In genomic region chr9:35675204-35675603, GRCh38 we compare ENCODE assay signal across 11 cellular contexts. TPM values are rescaled to one million over a fixed set of nuclear protein-coding genes. Genes with fewer than 3 reads are reported as not detected.
A peak's percentile ranks its signal among the peaks of the same experiment; 100 is the strongest.
DNase-seq lines count a peak whose midpoint lies in the region; ATAC-seq and TF ChIP-seq lines count a peak whose summit lies in the region.
"Had no signal": no experiment of that assay in that cellular context is flagged by ENCODE, and none has a peak within 500 bp of the region (broad histone marks: within the 10 kb centered on the region; RNA-seq: fewer than 3 reads in every experiment).

No MANE protein-coding gene starts in this region.

- peaks cover 6% of the 10 kb centered on the region for H3K4me1 Mint-ChIP-seq in activated T-cell treated with anti-CD3 and anti-CD28 coated beads, Interleukin-2, amount 50 U/mL, for 72 hours (ENCODE audit: low read depth)

- H3K4me1 ChIP-seq in ectodermal cell (ENCODE audit: control insufficient read depth, insufficient read depth, low read length) (peaks cover 5% of the 10 kb centered on the region), mucosa of rectum (ENCODE audit: control insufficient read depth in 2 of 2, insufficient read depth in 2 of 2, low read length in 2 of 2) (peaks cover 4 to 6% of the 10 kb centered on the region in 2 donors), tibial artery (peaks cover 0 to 45% (median 22%) of the 10 kb centered on the region in 4 donors)

- H3K9ac ChIP-seq in mucosa of rectum (ENCODE audit: low read depth in 1 of 2, low read length in 2 of 2) = peak overlapping the region in 1 of 2 donors; percentile 45

- H3K27ac Mint-ChIP-seq in activated T-cell treated with anti-CD3 and anti-CD28 coated beads, Interleukin-2, amount 50 U/mL, for 72 hours = no peak overlapping the region

- H3K36me3 Mint-ChIP-seq in activated T-cell treated with anti-CD3 and anti-CD28 coated beads, Interleukin-2, amount 50 U/mL, for 72 hours (ENCODE audit: insufficient read depth in 2 of 2) = peaks cover 0 to 1% of the 10 kb centered on the region in 2 donors

- H3K9me3 Mint-ChIP-seq in activated T-cell treated with anti-CD3 and anti-CD28 coated beads, Interleukin-2, amount 50 U/mL, for 72 hours = no peaks in the 10 kb centered on the region

- intact Hi-C loops in tibial artery (cut with DNase I; ENCODE audit: low total_unique reads) = no loop called here

- TF ChIP-seq CTCF in tibial artery (IDR thresholded peaks at IDR 0.05) = no peak

- H3K9me3 ChIP-seq in ectodermal cell (ENCODE audit: control insufficient read depth, low read length) = no peaks in the 10 kb centered on the region
- H3K9me3 ChIP-seq in mucosa of rectum (ENCODE audit: control insufficient read depth in 2 of 2, low read length in 2 of 2) = no peaks in the 10 kb centered on the region
- H3K9me3 ChIP-seq in tibial artery = no peaks in the 10 kb centered on the region
- H3K9me3 ChIP-seq: body of pancreas had no signal

- ATAC-seq in activated T-cell treated with anti-CD3 and anti-CD28 coated beads, Interleukin-2, amount 50 U/mL, for 72 hours (replicated peaks in 1 of 2) = no peak
- no peak for ATAC-seq in GM21528 (IDR thresholded peaks at IDR 0.05; ENCODE audit: low FRiP score, unreplicated experiment)

- no peak for DNase-seq in activated T-cell treated with anti-CD3 and anti-CD28 coated beads, Interleukin-2, amount 50 U/mL, for 72 hours
- no peak for DNase-seq in activated T-cell treated with anti-CD3 and anti-CD28 coated beads, Interleukin-2, amount 50 U/mL, for 48 hours
- no peak for DNase-seq in tibial artery
- DNase-seq in HPDE6-E6E7 (ENCODE audit: extremely low spot score) = no peak
- no peak for DNase-seq in kidney tubule cell (ENCODE audit: low spot score)
- DNase-seq: NCI-H1092 treated with DMSO at 0.1 percent for 48 hours had no signal

- H3K4me3 Mint-ChIP-seq in activated T-cell treated with anti-CD3 and anti-CD28 coated beads, Interleukin-2, amount 50 U/mL, for 72 hours = peak overlapping the region; percentile 61 to 76

- peak overlapping the region; percentile 44 for H3K4me3 ChIP-seq in ectodermal cell (ENCODE audit: insufficient read depth, low read depth, low read length)
- H3K4me3 ChIP-seq in mucosa of rectum (ENCODE audit: low read length in 2 of 2) = peak overlapping the region; percentile 60 to 62
- H3K4me3 ChIP-seq in tibial artery = peak overlapping the region; percentile 41 to 54

- no peak overlapping the region for H3K27ac ChIP-seq in ectodermal cell (ENCODE audit: insufficient read depth, low read depth, low read length, poor library complexity, severe bottlenecking)
- H3K27ac ChIP-seq in mucosa of rectum (ENCODE audit: low read depth in 2 of 2, low read length in 2 of 2) = peak overlapping the region in 1 of 2 donors; percentile 16
- H3K27ac ChIP-seq in tibial artery = peak overlapping the region; percentile 35 to 37
- H3K27ac ChIP-seq: body of pancreas had no signal

- no peaks in the 10 kb centered on the region for H3K36me3 ChIP-seq in ectodermal cell (ENCODE audit: control insufficient read depth, insufficient read depth, low read length)
- no peaks in the 10 kb centered on the region for H3K36me3 ChIP-seq in mucosa of rectum (ENCODE audit: control insufficient read depth in 2 of 2, insufficient read depth in 2 of 2, low read length in 2 of 2)
- H3K36me3 ChIP-seq in tibial artery = no peaks in the 10 kb centered on the region

- WGBS in ectodermal cell, 2 experiments = 42 to 43% methylated on average over 13 of the region's 13 CpGs

- H3K27me3 Mint-ChIP-seq in activated T-cell treated with anti-CD3 and anti-CD28 coated beads, Interleukin-2, amount 50 U/mL, for 72 hours (ENCODE audit: low read depth) = peaks cover 11% of the 10 kb centered on the region

- no peaks in the 10 kb centered on the region for H3K27me3 ChIP-seq in ectodermal cell (ENCODE audit: control insufficient read depth, insufficient read depth, low read length, poor library complexity, severe bottlenecking)
- no peaks in the 10 kb centered on the region for H3K27me3 ChIP-seq in mucosa of rectum (ENCODE audit: control insufficient read depth in 2 of 2, insufficient read depth in 2 of 2, low read length in 2 of 2)
- no peaks in the 10 kb centered on the region for H3K27me3 ChIP-seq in tibial artery
- H3K27me3 ChIP-seq: body of pancreas had no signal

RNA-seq across cellular contexts. Expression of gene CA9, which starts 1.5 kb away (rescaled TPM):
- 1 to 10 TPM in 1 of 2 donors, under 1 TPM in 1; 0.65 to 1.6 TPM for total RNA-seq in activated T-cell treated with anti-CD3 and anti-CD28 coated beads, Interleukin-2, amount 50 U/mL, for 72 hours
- 0.76 TPM for polyA plus RNA-seq in ectodermal cell (2013, experiment 1 of 4)
- 0.84 TPM for polyA plus RNA-seq in ectodermal cell (2013, experiment 2 of 4)
- 0.53 TPM for polyA plus RNA-seq in ectodermal cell (2013, experiment 3 of 4)
- 0.69 TPM for polyA plus RNA-seq in ectodermal cell (2013, experiment 4 of 4)
- total RNA-seq: mononuclear cell had no signal

RNA-seq across cellular contexts. Expression of gene ARHGEF39, which starts 10.2 kb away (rescaled TPM):
- total RNA-seq in activated T-cell treated with anti-CD3 and anti-CD28 coated beads, Interleukin-2, amount 50 U/mL, for 72 hours = 10 to 100 TPM; 12.0 to 15.1 TPM
- polyA plus RNA-seq in ectodermal cell (2013, experiment 1 of 4) = 21.8 TPM
- 18.0 TPM for polyA plus RNA-seq in ectodermal cell (2013, experiment 2 of 4)
- 18.9 TPM for polyA plus RNA-seq in ectodermal cell (2013, experiment 3 of 4)
- polyA plus RNA-seq in ectodermal cell (2013, experiment 4 of 4) = 20.5 TPM

RNA-seq across cellular contexts. Expression of gene TPM2, which starts 14.5 kb away (rescaled TPM):
- 1 to 10 TPM; 5.4 to 7.8 TPM for total RNA-seq in activated T-cell treated with anti-CD3 and anti-CD28 coated beads, Interleukin-2, amount 50 U/mL, for 72 hours
- 609 TPM for polyA plus RNA-seq in ectodermal cell (2013, experiment 1 of 4)
- 478 TPM for polyA plus RNA-seq in ectodermal cell (2013, experiment 2 of 4)
- polyA plus RNA-seq in ectodermal cell (2013, experiment 3 of 4) = 425 TPM
- polyA plus RNA-seq in ectodermal cell (2013, experiment 4 of 4) = 480 TPM

RNA-seq across cellular contexts. Expression of gene CCDC107, which starts 17.1 kb away (rescaled TPM):
- 10 to 100 TPM in 1 of 2 donors, 1 to 10 TPM in 1; 9.5 to 10.8 TPM for total RNA-seq in activated T-cell treated with anti-CD3 and anti-CD28 coated beads, Interleukin-2, amount 50 U/mL, for 72 hours
- polyA plus RNA-seq in ectodermal cell (2013, experiment 1 of 4) = 14.5 TPM
- polyA plus RNA-seq in ectodermal cell (2013, experiment 2 of 4) = 12.9 TPM
- 16.5 TPM for polyA plus RNA-seq in ectodermal cell (2013, experiment 3 of 4)
- polyA plus RNA-seq in ectodermal cell (2013, experiment 4 of 4) = 16.4 TPM

RNA-seq across cellular contexts. Expression of gene RMRP, which starts 17.4 kb away (rescaled TPM):
- total RNA-seq in activated T-cell treated with anti-CD3 and anti-CD28 coated beads, Interleukin-2, amount 50 U/mL, for 72 hours = 1,000 to 10,000 TPM; 5,353 to 9,709 TPM
- polyA plus RNA-seq in ectodermal cell (2013, experiment 1 of 4) = 6,931 TPM
- polyA plus RNA-seq in ectodermal cell (2013, experiment 2 of 4) = 5,776 TPM
- polyA plus RNA-seq in ectodermal cell (2013, experiment 3 of 4) = 12,572 TPM
- 8,224 TPM for polyA plus RNA-seq in ectodermal cell (2013, experiment 4 of 4)
